In the genomic region with DNA sequence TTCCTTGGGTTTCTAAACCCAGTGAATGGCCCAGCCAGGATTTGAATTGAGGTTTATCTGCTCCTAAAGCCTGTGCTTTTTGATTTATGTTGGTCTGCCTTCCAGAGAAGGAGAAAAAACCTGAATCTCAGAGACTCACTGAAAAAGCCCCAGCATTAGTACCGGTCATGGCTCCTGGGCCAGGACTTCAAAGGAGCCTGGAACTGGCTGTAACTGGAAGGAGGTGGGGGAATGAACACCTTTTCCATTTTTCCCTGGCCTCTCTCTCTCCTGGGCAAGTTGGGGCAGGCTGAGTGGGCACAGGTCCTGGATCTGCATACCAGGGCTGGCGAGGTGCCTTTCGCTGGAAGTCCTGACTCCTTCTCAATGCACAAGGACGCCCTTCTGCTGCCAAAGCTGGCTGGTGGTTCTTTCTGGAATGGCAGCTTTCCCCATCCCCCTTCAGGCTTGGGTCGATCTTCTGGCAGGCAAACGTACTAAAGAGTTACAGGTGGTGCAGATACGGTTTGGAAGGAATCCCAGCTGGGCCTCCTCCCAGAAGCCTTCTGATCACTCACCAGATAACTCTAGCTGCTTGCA, we compare ENCODE assay signal across 12 cellular contexts.
DNase-seq lines count a peak whose midpoint lies in the region; ATAC-seq and TF ChIP-seq lines count a peak whose summit lies in the region.
"Had no signal": no experiment of that assay in that cellular context is flagged by ENCODE, and none has a peak within 500 bp of the region (broad histone marks: within the 10 kb centered on the region; RNA-seq: fewer than 3 reads in every experiment).

No MANE protein-coding gene starts in this region.

- TF ChIP-seq EP300 in esophagus muscularis mucosa (IDR thresholded peaks at IDR 0.05): no peak

- no peaks in the 10 kb centered on the region for H3K36me3 ChIP-seq in right atrium auricular region
- H3K36me3 ChIP-seq in body of pancreas (replicated peaks in 1 of 2; ENCODE audit: insufficient read depth in 1 of 2, low read depth in 2 of 2): no peaks in the 10 kb centered on the region
- no peaks in the 10 kb centered on the region for H3K36me3 ChIP-seq in left lung
- H3K36me3 ChIP-seq in CD4-positive, alpha-beta memory T cell (ENCODE audit: insufficient read depth, low read length): no peaks in the 10 kb centered on the region
- H3K36me3 ChIP-seq in esophagus muscularis mucosa: no peaks in the 10 kb centered on the region

- ATAC-seq in Right ventricle myocardium superior (ENCODE audit: poor library complexity) (peak; percentile 79), body of pancreas (peak; percentile 97), left lung (peak; percentile 34), left colon (no peak)

- no peak overlapping the region for H3K4me3 ChIP-seq in right atrium auricular region
- no peak overlapping the region for H3K4me3 ChIP-seq in body of pancreas
- no peak overlapping the region for H3K4me3 ChIP-seq in left lung
- no peak overlapping the region for H3K4me3 ChIP-seq in CD4-positive, alpha-beta memory T cell (ENCODE audit: low read length in 2 of 2)
- no peak overlapping the region for H3K4me3 ChIP-seq in esophagus muscularis mucosa
- H3K4me3 ChIP-seq: skin epidermis had no signal

- H3K27ac Mint-ChIP-seq in CD4-positive, alpha-beta memory T cell: no peak overlapping the region

- no peaks in the 10 kb centered on the region for H3K4me1 Mint-ChIP-seq in CD4-positive, alpha-beta memory T cell

- no peak overlapping the region for H3K4me3 Mint-ChIP-seq in CD4-positive, alpha-beta memory T cell
- H3K4me3 Mint-ChIP-seq: naive B cell had no signal

- H3K27me3 ChIP-seq in right atrium auricular region: no peaks in the 10 kb centered on the region
- H3K27me3 ChIP-seq in body of pancreas: no peaks in the 10 kb centered on the region
- no peaks in the 10 kb centered on the region for H3K27me3 ChIP-seq in left lung
- no peaks in the 10 kb centered on the region for H3K27me3 ChIP-seq in CD4-positive, alpha-beta memory T cell (ENCODE audit: insufficient read depth, low read length)
- H3K27me3 ChIP-seq in esophagus muscularis mucosa: no peaks in the 10 kb centered on the region

- CTCF ChIA-PET in CD4-positive, alpha-beta memory T cell (lab: Charles Lee; ENCODE audit: partially characterized antibody): interaction anchor here (1.1 to 2.0 kb wide), 3 partner anchors 10 to 273 kb away, joined by 3 to 5 read pairs (median 4); no protein-coding TSS in a partner anchor

- DNase-seq in Right ventricle myocardium superior (peak; percentile 71), right atrium auricular region (ENCODE audit: low spot score) (no peak), body of pancreas (peak; percentile 94 to 99 (median 98)), left lung (no peak), left colon (no peak), esophagus muscularis mucosa (ENCODE audit: extremely low spot score) (no peak), NCI-H524 (lab: John Stamatoyannopoulos, UW) (no peak)
- no peak for DNase-seq in CD4-positive, alpha-beta memory T cell
- DNase-seq: activated gamma-delta T cell treated with Interleukin-2 at 50 U/mL for 16 hours, naive B cell, NCI-H2081 treated with DMSO at 0.1 percent for 48 hours had no signal

- TF ChIP-seq POLR2A in body of pancreas (IDR thresholded peaks at IDR 0.05) (no peak), esophagus muscularis mucosa (IDR thresholded peaks at IDR 0.05; ENCODE audit: low read depth) (no peak)

- no peaks in the 10 kb centered on the region for H3K27me3 Mint-ChIP-seq in CD4-positive, alpha-beta memory T cell
- H3K27me3 Mint-ChIP-seq: naive B cell had no signal

- no peaks in the 10 kb centered on the region for H3K36me3 Mint-ChIP-seq in CD4-positive, alpha-beta memory T cell

- no peaks in the 10 kb centered on the region for H3K4me1 ChIP-seq in right atrium auricular region
- peaks cover 19% of the 10 kb centered on the region for H3K4me1 ChIP-seq in body of pancreas
- peaks cover 0 to 6% of the 10 kb centered on the region in 2 donors for H3K4me1 ChIP-seq in left lung
- no peaks in the 10 kb centered on the region for H3K4me1 ChIP-seq in CD4-positive, alpha-beta memory T cell (ENCODE audit: insufficient read depth, low read length)
- H3K4me1 ChIP-seq in esophagus muscularis mucosa: peaks cover 3 to 15% (median 12%) of the 10 kb centered on the region in 4 donors

- 12 to 22% methylated on average over 6 to 7 of the region's 7 CpGs for WGBS in body of pancreas, 2 donors
- WGBS in esophagus muscularis mucosa: 57% methylated on average over 7 of the region's 7 CpGs

- H3K9me3 ChIP-seq in right atrium auricular region: no peaks in the 10 kb centered on the region
- H3K9me3 ChIP-seq in body of pancreas: no peaks in the 10 kb centered on the region
- no peaks in the 10 kb centered on the region for H3K9me3 ChIP-seq in left lung
- no peaks in the 10 kb centered on the region for H3K9me3 ChIP-seq in CD4-positive, alpha-beta memory T cell (ENCODE audit: control insufficient read depth in 1 of 2, low read length in 2 of 2)
- H3K9me3 ChIP-seq in esophagus muscularis mucosa: no peaks in the 10 kb centered on the region

- intact Hi-C loops in Right ventricle myocardium superior (cut with DNase I): no loop called here
- intact Hi-C loops in body of pancreas (cut with DNase I): no loop called here
- intact Hi-C loops in left lung (cut with DNase I): no loop called here
- intact Hi-C loops in left colon (cut with DNase I, micrococcal nuclease): no loop called here
- intact Hi-C loops in CD4-positive, alpha-beta memory T cell (cut with micrococcal nuclease): no loop called here
- intact Hi-C loops in esophagus muscularis mucosa (cut with DNase I): no loop called here

- POLR2A ChIA-PET in CD4-positive, alpha-beta memory T cell (lab: Charles Lee; ENCODE audit: partially characterized antibody): no interaction called here

- TF ChIP-seq CTCF in right atrium auricular region (IDR thresholded peaks at IDR 0.05): no peak
- peak in 6 of 7 experiments; percentile 26 to 95 (median 75) for TF ChIP-seq CTCF in body of pancreas (IDR thresholded peaks at IDR 0.05)
- TF ChIP-seq CTCF in left lung (IDR thresholded peaks at IDR 0.05): no peak
- TF ChIP-seq CTCF in esophagus muscularis mucosa (IDR thresholded peaks at IDR 0.05): peak in 1 of 3 experiments; percentile 31

- no peak overlapping the region for H3K27ac ChIP-seq in right atrium auricular region
- H3K27ac ChIP-seq in body of pancreas: peak overlapping the region; percentile 29 to 80 (median 66)
- no peak overlapping the region for H3K27ac ChIP-seq in left lung
- no peak overlapping the region for H3K27ac ChIP-seq in CD4-positive, alpha-beta memory T cell (ENCODE audit: low read depth, low read length)
- H3K27ac ChIP-seq in esophagus muscularis mucosa (replicated peaks in 1 of 4): peak overlapping the region in 2 of 4 donors; percentile 22 to 26

- H3K9me3 Mint-ChIP-seq in CD4-positive, alpha-beta memory T cell: peaks cover 0 to 3% (median 0%) of the 10 kb centered on the region in 8 donors

Comparison
In these comparisons a context has a peak if more than half of its experiments do, and no peak if none do; other contexts are left out.
1. DNase-seq: peak in Right ventricle myocardium superior (single experiment) and body of pancreas (4 of 4); none in right atrium auricular region (single experiment), left lung (0 of 2), left colon (0 of 2), CD4-positive, alpha-beta memory T cell (0 of 5), esophagus muscularis mucosa (single experiment) and NCI-H524 (0 of 2).
2. H3K27ac ChIP-seq: peak in body of pancreas (4 of 4); none in right atrium auricular region (0 of 2), left lung (0 of 2) and CD4-positive, alpha-beta memory T cell (single experiment).
3. CTCF ChIP-seq: peak in body of pancreas (6 of 7); none in right atrium auricular region (0 of 2) and left lung (0 of 2).